ENCODE assay signal across 8 cellular contexts in the genomic region with DNA sequence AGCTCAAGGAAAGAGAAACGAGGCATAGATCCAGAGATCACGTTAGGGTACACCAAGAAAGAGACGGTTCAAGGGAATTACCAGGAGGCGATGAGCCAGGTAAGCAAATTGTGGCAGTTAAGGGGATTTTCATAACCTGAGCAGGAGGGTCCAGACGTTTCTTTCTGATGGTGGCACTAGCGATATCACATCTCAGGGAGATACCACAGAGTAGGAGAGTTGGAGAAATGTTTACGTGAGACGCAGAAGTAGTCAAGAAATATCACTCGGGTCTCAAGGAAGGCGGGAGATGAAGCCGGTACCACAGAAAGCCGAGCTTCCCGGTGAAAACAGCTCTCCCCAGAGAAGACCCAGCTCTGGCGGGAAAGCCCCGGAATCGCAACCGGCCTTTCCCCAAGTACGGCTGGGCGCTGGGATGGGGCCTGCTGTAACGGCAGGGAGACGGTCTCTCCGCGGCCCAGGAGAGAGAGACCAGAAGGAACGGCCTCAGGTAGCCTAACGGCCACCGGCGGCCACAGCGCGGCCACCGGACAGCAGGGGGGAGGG. TPM values are rescaled to one million over a fixed set of nuclear protein-coding genes. Genes with fewer than 3 reads are reported as not detected.
DNase-seq lines count a peak whose midpoint lies in the region; ATAC-seq and TF ChIP-seq lines count a peak whose summit lies in the region.

No MANE protein-coding gene starts in this region.

- peak overlapping the region; percentile 89 for H3K4me2 ChIP-seq in BLaER1

- DNase-seq in body of pancreas (no peak), left lung (no peak), GDM1 (lab: John Stamatoyannopoulos, UW) (no peak)
- DNase-seq in stimulated activated CD8-positive, alpha-beta memory T cell treated with anti-CD3 and anti-CD28 coated beads, Interleukin-4, amount 100 ng/mL, for 24 hours (ENCODE audit: low read depth) = peak; percentile 15

- no peaks in the 10 kb centered on the region; the same call in 1 of the 2 replicates for H3K36me3 ChIP-seq in BLaER1
- no peaks in the 10 kb centered on the region for H3K36me3 ChIP-seq in body of pancreas (replicated peaks in 1 of 2; ENCODE audit: insufficient read depth in 1 of 2, low read depth in 2 of 2)
- no peaks in the 10 kb centered on the region for H3K36me3 ChIP-seq in left lung

- 0 out of 2 replicates have a peak, but pooled peaks cover 6% of the 10 kb centered on the region for H4K20me1 ChIP-seq in BLaER1

- no peaks in the 10 kb centered on the region for H3K9me3 Mint-ChIP-seq in T-helper 1 cell treated with Interleukin-12 subunit alpha and Interleukin-12 subunit beta and Interleukin-4 antibody, amounts not matched to agents 30 μg/mL and 1 μg/mL, for 36 hours

- 0 to 1% methylated on average over 20 to 30 of the region's 30 CpGs for WGBS in body of pancreas, 2 donors

- H3K4me3 Mint-ChIP-seq in T-helper 1 cell treated with Interleukin-12 subunit alpha and Interleukin-12 subunit beta and Interleukin-4 antibody, amounts not matched to agents 30 μg/mL and 1 μg/mL, for 36 hours = peak overlapping the region; percentile 97

- TF ChIP-seq CTCF in body of pancreas (IDR thresholded peaks at IDR 0.05) (no peak), left lung (IDR thresholded peaks at IDR 0.05) (no peak)

- H3K9me3 ChIP-seq in BLaER1 = no peaks in the 10 kb centered on the region
- no peaks in the 10 kb centered on the region for H3K9me3 ChIP-seq in body of pancreas
- H3K9me3 ChIP-seq in left lung = no peaks in the 10 kb centered on the region

- peak overlapping the region; percentile 98 for H3K27ac ChIP-seq in BLaER1
- peak overlapping the region; percentile 82 to 96 (median 90) for H3K27ac ChIP-seq in body of pancreas
- peak overlapping the region; percentile 96 to 97 for H3K27ac ChIP-seq in left lung

- peak overlapping the region; percentile 96 for H3K9ac ChIP-seq in BLaER1

- H3K4me3 ChIP-seq in BLaER1 (peak overlapping the region; percentile 87), body of pancreas (peak overlapping the region; percentile 88 to 96), left lung (peak overlapping the region; percentile 85 to 88)

- peaks cover 9% of the 10 kb centered on the region for H3K27me3 Mint-ChIP-seq in T-helper 1 cell treated with Interleukin-12 subunit alpha and Interleukin-12 subunit beta and Interleukin-4 antibody, amounts not matched to agents 30 μg/mL and 1 μg/mL, for 36 hours (ENCODE audit: low read depth)

- ATAC-seq in GM19395 (IDR thresholded peaks at IDR 0.05; ENCODE audit: unreplicated experiment) (peak; percentile 23), HG03457 (IDR thresholded peaks at IDR 0.05; ENCODE audit: unreplicated experiment) (peak; percentile 22), body of pancreas (no peak), left lung (peak; percentile 5)

- H3K4me1 ChIP-seq in BLaER1 (peaks cover 59% of the 10 kb centered on the region), body of pancreas (peaks cover 18% of the 10 kb centered on the region), left lung (peaks cover 17 to 34% of the 10 kb centered on the region in 2 donors)

- H3K27ac Mint-ChIP-seq in T-helper 1 cell treated with Interleukin-12 subunit alpha and Interleukin-12 subunit beta and Interleukin-4 antibody, amounts not matched to agents 30 μg/mL and 1 μg/mL, for 36 hours = peak overlapping the region; percentile 94

- intact Hi-C loops in body of pancreas (cut with DNase I) (no loop called here), left lung (cut with DNase I) (loop anchor here in 1 of 2 donors (5.0 kb wide), 1 partner anchor 52 kb away; a partner anchor contains a TSS)

- TF ChIP-seq POLR2A in body of pancreas (IDR thresholded peaks at IDR 0.05) = no peak

- peaks cover 6% of the 10 kb centered on the region for H3K36me3 Mint-ChIP-seq in T-helper 1 cell treated with Interleukin-12 subunit alpha and Interleukin-12 subunit beta and Interleukin-4 antibody, amounts not matched to agents 30 μg/mL and 1 μg/mL, for 36 hours (ENCODE audit: low read depth)

- H3K4me1 Mint-ChIP-seq in T-helper 1 cell treated with Interleukin-12 subunit alpha and Interleukin-12 subunit beta and Interleukin-4 antibody, amounts not matched to agents 30 μg/mL and 1 μg/mL, for 36 hours (ENCODE audit: low read depth) = peaks cover 32% of the 10 kb centered on the region

- H3K27me3 ChIP-seq in BLaER1 (no peaks in the 10 kb centered on the region), body of pancreas (no peaks in the 10 kb centered on the region), left lung (no peaks in the 10 kb centered on the region)

RNA-seq across cellular contexts. Expression of a gene that starts 0.5 kb away (rescaled TPM):
- 10 to 100 TPM; 11.4 to 15.8 TPM for total RNA-seq in body of pancreas
- 10 to 100 TPM; 13.3 to 19.2 TPM for total RNA-seq in left lung

RNA-seq across cellular contexts. Expression of a gene that starts 13.8 kb away (rescaled TPM):
- total RNA-seq in body of pancreas (10 to 100 TPM; 14.3 to 16.8 TPM), left lung (10 to 100 TPM; 52.3 to 61.6 TPM)

RNA-seq across cellular contexts. Expression of a gene that starts 51.9 kb away (rescaled TPM):
- total RNA-seq in body of pancreas = 10 to 100 TPM; 27.2 to 33.0 TPM
- 10 to 100 TPM; 26.8 to 30.4 TPM for total RNA-seq in left lung
